8 cellular contexts compared by ENCODE assay signal in genomic region chrX:38800981-38801845, GRCh38.
A peak's percentile ranks its signal among the peaks of the same experiment; 100 is the strongest.
DNase-seq lines count a peak whose midpoint lies in the region; ATAC-seq lines count a peak whose summit lies in the region.

Gene MID1IP1 (plus strand): TSS chrX:38801459. CDS start chrX:38804947, 3,488 bp downstream.

- ATAC-seq in HG03045 (IDR thresholded peaks at IDR 0.05; ENCODE audit: unreplicated experiment), result peak; percentile 38

- no peaks in the 10 kb centered on the region for H3K27me3 Mint-ChIP-seq in dendritic cell treated with granulocyte-macrophage colony-stimulating factor and Interleukin-4, amounts not matched to agents 40 ng/mL and 50 ng/mL, for 4 days

- H3K27ac Mint-ChIP-seq in dendritic cell treated with granulocyte-macrophage colony-stimulating factor and Interleukin-4, amounts not matched to agents 40 ng/mL and 50 ng/mL, for 4 days, result peak within 1 kb of the TSS; percentile 95

- H3K9me3 Mint-ChIP-seq in dendritic cell treated with granulocyte-macrophage colony-stimulating factor and Interleukin-4, amounts not matched to agents 40 ng/mL and 50 ng/mL, for 4 days, result no peaks in the 10 kb centered on the region

- intact Hi-C loops in dendritic cell treated with granulocyte-macrophage colony-stimulating factor and Interleukin-4, amounts not matched to agents 40 ng/mL and 50 ng/mL, for 4 days (cut with micrococcal nuclease), result loop anchor here (5.0 to 10.0 kb wide), 2 partner anchors 66 to 184 kb away; no protein-coding TSS in a partner anchor

- peak within 1 kb of the TSS; percentile 98 for H3K4me3 Mint-ChIP-seq in dendritic cell treated with granulocyte-macrophage colony-stimulating factor and Interleukin-4, amounts not matched to agents 40 ng/mL and 50 ng/mL, for 4 days

- peaks cover 33% of the 10 kb centered on the region for H3K36me3 Mint-ChIP-seq in dendritic cell treated with granulocyte-macrophage colony-stimulating factor and Interleukin-4, amounts not matched to agents 40 ng/mL and 50 ng/mL, for 4 days (ENCODE audit: low read depth)

- H3K4me3 ChIP-seq in GM08714 (ENCODE audit: low read length), result peak within 1 kb of the TSS; percentile 69

- peak; percentile 87 to 92 for DNase-seq in NCI-H446 (lab: John Stamatoyannopoulos, UW)
- DNase-seq in activated CD4-positive, alpha-beta T cell treated with anti-CD3 and anti-CD28 coated beads, Interleukin-2, amount 50 U/mL, for 4 hours, result peak; percentile 60 to 61
- peak; percentile 90 for DNase-seq in kidney tubule cell (ENCODE audit: low spot score)
- DNase-seq in stimulated activated CD4-positive, alpha-beta T cell treated with anti-CD3 and anti-CD28 coated beads, Interleukin-15, amount 100 ng/mL, for 1 hour (ENCODE audit: low read depth in 1 of 2, low spot score in 1 of 2), result peak; percentile 37 to 54
- no peak for DNase-seq in GF-D8 (lab: John Stamatoyannopoulos, UW)

- peaks cover 10% of the 10 kb centered on the region for H3K4me1 Mint-ChIP-seq in dendritic cell treated with granulocyte-macrophage colony-stimulating factor and Interleukin-4, amounts not matched to agents 40 ng/mL and 50 ng/mL, for 4 days (ENCODE audit: low read depth)
